ENCODE assay signal across 14 cellular contexts in genomic region chr22:39940757-39941305, GRCh38. TPM values are rescaled to one million over a fixed set of nuclear protein-coding genes. Genes with fewer than 3 reads are reported as not detected.
DNase-seq lines count a peak whose midpoint lies in the region; ATAC-seq and TF ChIP-seq lines count a peak whose summit lies in the region.
"Had no signal": no experiment of that assay in that cellular context is flagged by ENCODE, and none has a peak within 500 bp of the region (broad histone marks: within the 10 kb centered on the region; RNA-seq: fewer than 3 reads in every experiment).

No MANE protein-coding gene starts in this region.

- H3K4me3 ChIP-seq in prostate gland: no peak overlapping the region
- H3K4me3 ChIP-seq: hepatocyte, SJCRH30 had no signal

- no peak for TF ChIP-seq POLR2A in prostate gland (IDR thresholded peaks at IDR 0.05)

- no peaks in the 10 kb centered on the region for H3K36me3 ChIP-seq in prostate gland
- H3K36me3 ChIP-seq: SJCRH30 had no signal

- peaks cover 87% of the 10 kb centered on the region for H3K4me1 Mint-ChIP-seq in activated T-helper 1 cell treated with anti-CD3 and anti-CD28 coated beads, Interleukin-12 subunit alpha, Interleukin-12 subunit beta, Interleukin-2, Interleukin-4 antibody, amounts not matched to agents 30 ng/mL and 10 ng/mL and 1 ng/mL, durations not matched to agents 14 hours and 24 hours and 36 hours (ENCODE audit: low read depth)
- H3K4me1 Mint-ChIP-seq in natural killer cell: peaks cover 79% of the 10 kb centered on the region in 2 donors

- no peaks in the 10 kb centered on the region for H3K9me3 Mint-ChIP-seq in activated T-helper 1 cell treated with anti-CD3 and anti-CD28 coated beads, Interleukin-12 subunit alpha, Interleukin-12 subunit beta, Interleukin-2, Interleukin-4 antibody, amounts not matched to agents 30 ng/mL and 10 ng/mL and 1 ng/mL, durations not matched to agents 14 hours and 24 hours and 36 hours
- no peaks in the 10 kb centered on the region for H3K9me3 Mint-ChIP-seq in natural killer cell
- H3K9me3 Mint-ChIP-seq: nephron progenitor cell had no signal

- H3K4me1 ChIP-seq in prostate gland (replicated peaks): no peaks in the 10 kb centered on the region
- H3K4me1 ChIP-seq: SJCRH30 had no signal

- peak; percentile 52 to 73 (median 72) for ATAC-seq in natural killer cell

- H3K9me3 ChIP-seq in prostate gland: no peaks in the 10 kb centered on the region
- H3K9me3 ChIP-seq: SJCRH30 had no signal

- TF ChIP-seq CTCF in natural killer cell (IDR thresholded peaks at IDR 0.05) (peak; percentile 34), prostate gland (IDR thresholded peaks at IDR 0.05) (no peak)

- H3K27me3 ChIP-seq in prostate gland (replicated peaks; ENCODE audit: insufficient read depth): no peaks in the 10 kb centered on the region

- no peak overlapping the region for H3K27ac ChIP-seq in prostate gland
- H3K27ac ChIP-seq: hepatocyte, SJCRH30 had no signal

- WGBS in prostate gland: 73% methylated on average over 9 of the region's 9 CpGs

- no peak overlapping the region for H3K4me3 Mint-ChIP-seq in activated T-helper 1 cell treated with anti-CD3 and anti-CD28 coated beads, Interleukin-12 subunit alpha, Interleukin-12 subunit beta, Interleukin-2, Interleukin-4 antibody, amounts not matched to agents 30 ng/mL and 10 ng/mL and 1 ng/mL, durations not matched to agents 14 hours and 24 hours and 36 hours
- no peak overlapping the region for H3K4me3 Mint-ChIP-seq in natural killer cell
- H3K4me3 Mint-ChIP-seq: nephron progenitor cell had no signal

- intact Hi-C loops in activated T-helper 1 cell treated with anti-CD3 and anti-CD28 coated beads, Interleukin-12 subunit alpha, Interleukin-12 subunit beta, Interleukin-2, Interleukin-4 antibody, amounts not matched to agents 30 ng/mL and 10 ng/mL and 1 ng/mL, durations not matched to agents 14 hours and 24 hours and 36 hours (cut with micrococcal nuclease): loop anchor here (1.0 to 5.0 kb wide), 6 partner anchors 10 to 318 kb away; partner anchors contain the start of gene TMA7B
- intact Hi-C loops in natural killer cell (cut with micrococcal nuclease): loop anchor here (5.0 kb wide), 1 partner anchor 319 kb away; no protein-coding TSS in a partner anchor
- intact Hi-C loops in prostate gland (cut with DNase I): no loop called here

- DNase-seq in NCI-H82 (lab: John Stamatoyannopoulos, UW) (peak; percentile 13), NCI-H82 treated with DMSO at 0.1 percent for 48 hours (lab: John Stamatoyannopoulos, UW; ENCODE audit: unreplicated experiment) (no peak), natural killer cell (no peak), NCI-H2081 treated with DMSO at 0.1 percent for 48 hours (lab: John Stamatoyannopoulos, UW) (no peak), prostate gland (ENCODE audit: low spot score) (no peak)
- DNase-seq in activated T-helper 1 cell treated with anti-CD3 and anti-CD28 coated beads, Interleukin-12 subunit alpha, Interleukin-12 subunit beta, Interleukin-2, Interleukin-4 antibody, amounts not matched to agents 30 ng/mL and 10 ng/mL and 1 ng/mL, durations not matched to agents 14 hours and 24 hours and 36 hours (ENCODE audit: low spot score): no peak
- DNase-seq: 8988T; cortex of kidney; nephron progenitor cell; SJCRH30; stimulated activated CD4-positive, alpha-beta T cell treated with anti-CD3 and anti-CD28 coated beads, Interleukin-4, amount 100 ng/mL, for 24 hours had no signal

- peaks cover 26% of the 10 kb centered on the region for H3K36me3 Mint-ChIP-seq in activated T-helper 1 cell treated with anti-CD3 and anti-CD28 coated beads, Interleukin-12 subunit alpha, Interleukin-12 subunit beta, Interleukin-2, Interleukin-4 antibody, amounts not matched to agents 30 ng/mL and 10 ng/mL and 1 ng/mL, durations not matched to agents 14 hours and 24 hours and 36 hours (ENCODE audit: low read depth)
- H3K36me3 Mint-ChIP-seq in natural killer cell: no peaks in the 10 kb centered on the region

- no peaks in the 10 kb centered on the region for H3K27me3 Mint-ChIP-seq in activated T-helper 1 cell treated with anti-CD3 and anti-CD28 coated beads, Interleukin-12 subunit alpha, Interleukin-12 subunit beta, Interleukin-2, Interleukin-4 antibody, amounts not matched to agents 30 ng/mL and 10 ng/mL and 1 ng/mL, durations not matched to agents 14 hours and 24 hours and 36 hours (ENCODE audit: insufficient read depth)
- no peaks in the 10 kb centered on the region for H3K27me3 Mint-ChIP-seq in natural killer cell (ENCODE audit: low read depth in 2 of 2)

- peak overlapping the region; percentile 6 for H3K27ac Mint-ChIP-seq in activated T-helper 1 cell treated with anti-CD3 and anti-CD28 coated beads, Interleukin-12 subunit alpha, Interleukin-12 subunit beta, Interleukin-2, Interleukin-4 antibody, amounts not matched to agents 30 ng/mL and 10 ng/mL and 1 ng/mL, durations not matched to agents 14 hours and 24 hours and 36 hours
- peak overlapping the region; percentile 71 to 78 for H3K27ac Mint-ChIP-seq in natural killer cell
- H3K27ac Mint-ChIP-seq: nephron progenitor cell had no signal

RNA-seq across cellular contexts. Expression of gene TMA7B, which starts 19.4 kb away (rescaled TPM):
- total RNA-seq in activated T-helper 1 cell treated with anti-CD3 and anti-CD28 coated beads, Interleukin-12 subunit alpha, Interleukin-12 subunit beta, Interleukin-2, Interleukin-4 antibody, amounts not matched to agents 30 ng/mL and 10 ng/mL and 1 ng/mL, durations not matched to agents 14 hours and 24 hours and 36 hours: 1.3 and 1.7 TPM in 2 replicates
- total RNA-seq in natural killer cell (1 to 10 TPM; 2.6 to 8.7 (median 6.7) TPM), prostate gland (not detected)
- total RNA-seq: G401, hepatocyte had no signal

RNA-seq across cellular contexts. Expression of gene GRAP2, which starts 39.9 kb away (rescaled TPM):
- 30.5 and 31.3 TPM in 2 replicates for total RNA-seq in activated T-helper 1 cell treated with anti-CD3 and anti-CD28 coated beads, Interleukin-12 subunit alpha, Interleukin-12 subunit beta, Interleukin-2, Interleukin-4 antibody, amounts not matched to agents 30 ng/mL and 10 ng/mL and 1 ng/mL, durations not matched to agents 14 hours and 24 hours and 36 hours
- total RNA-seq in natural killer cell (10 to 100 TPM; 65.1 to 97.3 (median 92.2) TPM), prostate gland (1 to 10 TPM in 1 of 2 donors, under 1 TPM in 1; 0.91 to 2.2 TPM)
- total RNA-seq: hepatocyte, SJCRH30 had no signal

RNA-seq across cellular contexts. Expression of gene ENTHD1, which starts 47.3 kb away (rescaled TPM):
- 0.08 and 0.20 TPM in 2 replicates for total RNA-seq in activated T-helper 1 cell treated with anti-CD3 and anti-CD28 coated beads, Interleukin-12 subunit alpha, Interleukin-12 subunit beta, Interleukin-2, Interleukin-4 antibody, amounts not matched to agents 30 ng/mL and 10 ng/mL and 1 ng/mL, durations not matched to agents 14 hours and 24 hours and 36 hours
- total RNA-seq in natural killer cell (not detected), prostate gland (1 to 10 TPM in 1 of 2 donors, under 1 TPM in 1; 0.09 to 5.1 TPM)
- total RNA-seq: G401, hepatocyte, SJCRH30, ureter had no signal

RNA-seq across cellular contexts. Expression of gene FAM83F, which starts 53.9 kb away (rescaled TPM):
- total RNA-seq in activated T-helper 1 cell treated with anti-CD3 and anti-CD28 coated beads, Interleukin-12 subunit alpha, Interleukin-12 subunit beta, Interleukin-2, Interleukin-4 antibody, amounts not matched to agents 30 ng/mL and 10 ng/mL and 1 ng/mL, durations not matched to agents 14 hours and 24 hours and 36 hours: 0.05 and 0.39 TPM in 2 replicates
- total RNA-seq in natural killer cell (1 to 10 TPM in 2 of 3 donors, not detected in 1; 1.0 to 7.5 TPM), prostate gland (10 to 100 TPM; 26.2 to 28.6 TPM)
- total RNA-seq: SJCRH30 had no signal
